8 cellular contexts compared by ENCODE assay signal in the genomic region with DNA sequence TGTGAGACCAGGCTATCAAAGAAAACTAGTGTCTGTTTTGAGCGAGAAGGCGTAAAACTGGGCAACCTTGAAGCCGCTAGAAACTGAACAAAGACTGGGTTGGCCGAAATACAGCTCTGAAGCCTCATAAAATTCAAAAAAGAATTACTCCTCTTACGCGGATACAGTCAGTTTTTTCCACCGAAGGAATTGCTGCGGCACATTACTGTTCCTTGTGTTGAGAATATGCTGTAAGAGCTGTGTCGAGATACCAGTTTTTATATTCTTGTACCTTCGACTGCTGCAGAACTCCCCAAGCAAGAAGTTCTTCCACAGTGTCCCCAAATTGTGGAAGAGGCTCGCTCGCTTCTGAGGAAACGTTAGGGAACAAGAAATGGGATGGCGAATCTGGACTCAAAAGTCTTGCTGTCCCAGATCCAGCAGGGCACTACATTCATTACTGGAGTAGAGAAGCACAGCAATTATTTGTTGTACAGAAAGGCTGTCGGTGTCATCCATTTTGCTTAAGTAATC. TPM values are rescaled to one million over a fixed set of nuclear protein-coding genes. Genes with fewer than 3 reads are reported as not detected.
A peak's percentile ranks its signal among the peaks of the same experiment; 100 is the strongest.
DNase-seq lines count a peak whose midpoint lies in the region; ATAC-seq, FAIRE-seq and TF ChIP-seq lines count a peak whose summit lies in the region.

No MANE protein-coding gene starts in this region.

- H3K27ac ChIP-seq in KOPT-K1 (ENCODE audit: low read depth, low read length, poor library complexity, severe bottlenecking) (peak overlapping the region; percentile 91), brain microvascular endothelial cell (peak overlapping the region; percentile 81), upper lobe of right lung (peak overlapping the region; percentile 85)

- no peak for ATAC-seq in upper lobe of right lung

- H3K4me3 ChIP-seq in brain microvascular endothelial cell (ENCODE audit: low read depth, low read length): peak overlapping the region; percentile 79
- peak overlapping the region; percentile 87 for H3K4me3 ChIP-seq in lower leg skin (ENCODE audit: low read depth, poor library complexity, severe bottlenecking)
- H3K4me3 ChIP-seq in upper lobe of right lung: peak overlapping the region; percentile 64

- H3K27me3 ChIP-seq in brain microvascular endothelial cell (replicated peaks) (no peaks in the 10 kb centered on the region), upper lobe of right lung (no peaks in the 10 kb centered on the region)

- TF ChIP-seq CTCF in brain microvascular endothelial cell (IDR thresholded peaks at IDR 0.05; ENCODE audit: low read depth, low read length, missing control alignments): no peak
- no peak for TF ChIP-seq CTCF in lower leg skin (IDR thresholded peaks at IDR 0.05)
- no peak for TF ChIP-seq CTCF in upper lobe of right lung (IDR thresholded peaks at IDR 0.05)

- peaks cover 13% of the 10 kb centered on the region for H3K4me1 ChIP-seq in upper lobe of right lung

- no peak for TF ChIP-seq POLR2A in lower leg skin (IDR thresholded peaks at IDR 0.05)

- H3K9me3 ChIP-seq in KOPT-K1 (ENCODE audit: insufficient read depth, low read length, poor library complexity, severe bottlenecking) (no peaks in the 10 kb centered on the region), upper lobe of right lung (no peaks in the 10 kb centered on the region)

- in situ Hi-C loops in brain microvascular endothelial cell (cut with HindIII; ENCODE audit: low pct_ligation_motif_present, low sequenced_read_pairs): no loop called here

- DNase-seq in AG08395 (ENCODE audit: low spot score) (peak; percentile 10), GM19239 (ENCODE audit: insufficient read length, low spot score) (no peak), brain microvascular endothelial cell (no peak), lower leg skin (ENCODE audit: low spot score in 2 of 2) (no peak), upper lobe of right lung (no peak), SW480 (ENCODE audit: low spot score) (no peak)
- DNase-seq in NK-92 treated with Interleukin-12 subunit alpha and Interleukin-12 subunit beta, amount 100 ng/mL, for 24 hours (lab: John Stamatoyannopoulos, UW): no peak

- FAIRE-seq in GM19239 (lab: Jason Lieb, UNC): peak; percentile 4

- intact Hi-C loops in lower leg skin (cut with DNase I; ENCODE audit: low total_unique reads) (no loop called here), upper lobe of right lung (cut with DNase I) (no loop called here)

- WGBS in lower leg skin, 2 donors: 9 to 16% methylated on average over 15 of the region's 15 CpGs

- H3K36me3 ChIP-seq in KOPT-K1 (ENCODE audit: insufficient read depth, low read length) (peaks cover 26% of the 10 kb centered on the region), brain microvascular endothelial cell (replicated peaks) (peaks cover 10% of the 10 kb centered on the region), upper lobe of right lung (peaks cover 22% of the 10 kb centered on the region)

RNA-seq across cellular contexts. Expression of a gene that starts 0.5 kb away (rescaled TPM):
- total RNA-seq in lower leg skin (100 to 1,000 TPM in 3 of 4 donors, 10 to 100 TPM in 1; 90.2 to 517 (median 146) TPM), upper lobe of right lung (240 TPM)

RNA-seq across cellular contexts. Expression of a gene that starts 38.3 kb away (rescaled TPM):
- total RNA-seq in lower leg skin (100 to 1,000 TPM in 1 of 4 donors, 10 to 100 TPM in 3; 42.2 to 132 (median 55.0) TPM), upper lobe of right lung (44.3 TPM)

RNA-seq across cellular contexts. Expression of a gene that starts 40.5 kb away (rescaled TPM):
- 10 to 100 TPM; 32.5 to 59.8 (median 54.7) TPM for total RNA-seq in lower leg skin
- 183 TPM for total RNA-seq in upper lobe of right lung
